In genomic region chr9:87605676-87606075, GRCh38 we compare ENCODE assay signal across 27 cellular contexts.
DNase-seq lines count a peak whose midpoint lies in the region; ATAC-seq and TF ChIP-seq lines count a peak whose summit lies in the region.
"Had no signal": no experiment of that assay in that cellular context is flagged by ENCODE, and none has a peak within 500 bp of the region (broad histone marks: within the 10 kb centered on the region; RNA-seq: fewer than 3 reads in every experiment).

No MANE protein-coding gene starts in this region.

- peak; percentile 59 for ATAC-seq in GM19438 (IDR thresholded peaks at IDR 0.05; ENCODE audit: low read depth, unreplicated experiment)
- no peak for ATAC-seq in gastroesophageal sphincter
- no peak for ATAC-seq in HG03520 (IDR thresholded peaks at IDR 0.05; ENCODE audit: unreplicated experiment)
- ATAC-seq: body of pancreas; heart right ventricle; left colon; naive thymus-derived CD8-positive, alpha-beta T cell; stimulated activated memory B cell treated with anti-CD40 and anti-IgM and Interleukin-4, amounts not matched to agents 10 μg/mL and 1 μg/mL and 100 μg/mL, for 72 hours had no signal

- CTCF ChIA-PET in RWPE1 (lab: Yijun Ruan, JAX) = interaction anchor here (0.6 kb wide), 1 partner anchor 90 kb away, joined by 3 read pairs; no protein-coding TSS in a partner anchor

- peaks cover 6 to 90% (median 13%) of the 10 kb centered on the region in 3 donors for H3K4me1 ChIP-seq in gastroesophageal sphincter

- H3K36me3 ChIP-seq in gastroesophageal sphincter = peaks cover 0 to 29% of the 10 kb centered on the region in 2 donors
- H3K36me3 ChIP-seq: heart right ventricle, vagina had no signal

- TF ChIP-seq CTCF in RWPE1 (conservative IDR thresholded peaks at IDR 0.05; ENCODE audit: low read depth) (no peak), gastroesophageal sphincter (IDR thresholded peaks at IDR 0.05) (no peak)

- no peaks in the 10 kb centered on the region for H3K9me3 ChIP-seq in gastroesophageal sphincter
- H3K9me3 ChIP-seq: body of pancreas, vagina had no signal

- no peak for TF ChIP-seq EP300 in gastroesophageal sphincter (IDR thresholded peaks at IDR 0.05)

- no peaks in the 10 kb centered on the region for H3K27me3 ChIP-seq in gastroesophageal sphincter
- H3K27me3 ChIP-seq: body of pancreas, heart right ventricle, vagina had no signal

- TF ChIP-seq POLR2A in gastroesophageal sphincter (IDR thresholded peaks at IDR 0.05) = no peak
- TF ChIP-seq POLR2A in erythroblast (IDR thresholded peaks at IDR 0.05; ENCODE audit: low read length) = no peak

- H3K27ac ChIP-seq in RWPE1 = peak overlapping the region; percentile 71
- peak overlapping the region in 3 of 4 donors; percentile 67 to 78 (median 71) for H3K27ac ChIP-seq in gastroesophageal sphincter
- peak overlapping the region; percentile 20 for H3K27ac ChIP-seq in temporal lobe (ENCODE audit: low read depth, low read length)
- H3K27ac ChIP-seq: body of pancreas, epithelial cell of prostate, heart right ventricle, vagina had no signal

- WGBS in gastroesophageal sphincter (ENCODE audit: low coverage in 1 of 2), 2 donors = 75 to 81% methylated on average over 4 to 5 of the region's 10 CpGs

- no peak for DNase-seq in RWPE1 (ENCODE audit: low spot score)
- DNase-seq in NCI-H2196 treated with DMSO at 0.1 percent for 48 hours (lab: John Stamatoyannopoulos, UW; ENCODE audit: unreplicated experiment) = no peak
- DNase-seq in erythroblast (lab: John Stamatoyannopoulos, UW) = no peak
- DNase-seq: activated CD8-positive, alpha-beta memory T cell treated with anti-CD3 and anti-CD28 coated beads for 24 hours; activated gamma-delta T cell treated with Interleukin-2 at 50 U/mL for 16 hours; activated T-cell treated with anti-CD3 and anti-CD28 coated beads, Interleukin-2, amount 50 U/mL, for 1 hour; body of pancreas; CD4-positive, CD25-positive, alpha-beta regulatory T cell; cerebellar nuclear complex; DMS 273 treated with DMSO at 0.1 percent for 48 hours; effector CD4-positive, alpha-beta T cell; GOT3; heart right ventricle; left colon; naive thymus-derived CD8-positive, alpha-beta T cell; NCI-H187; retina; Right ventricle myocardium superior; spleen; stimulated activated CD4-positive, alpha-beta T cell treated with anti-CD3 and anti-CD28 coated beads, Interleukin-2, amount 100 ng/mL, for 48 hours had no signal

- no peak overlapping the region for H3K4me3 ChIP-seq in gastroesophageal sphincter
- H3K4me3 ChIP-seq: body of pancreas, heart right ventricle, spleen, vagina had no signal

- POLR2A ChIA-PET in RWPE1 (lab: Yijun Ruan, JAX; ENCODE audit: low non-redundant PET) = no interaction called here

Comparison
In these comparisons a context has a peak if more than half of its experiments do, and no peak if none do; other contexts are left out.
1. H3K27ac ChIP-seq: peak in every context shown above with its lines; median percentile 71 in RWPE1; 71 in gastroesophageal sphincter; 20 in temporal lobe.